Comparison of ENCODE assay signal across 8 cellular contexts in the genomic region with DNA sequence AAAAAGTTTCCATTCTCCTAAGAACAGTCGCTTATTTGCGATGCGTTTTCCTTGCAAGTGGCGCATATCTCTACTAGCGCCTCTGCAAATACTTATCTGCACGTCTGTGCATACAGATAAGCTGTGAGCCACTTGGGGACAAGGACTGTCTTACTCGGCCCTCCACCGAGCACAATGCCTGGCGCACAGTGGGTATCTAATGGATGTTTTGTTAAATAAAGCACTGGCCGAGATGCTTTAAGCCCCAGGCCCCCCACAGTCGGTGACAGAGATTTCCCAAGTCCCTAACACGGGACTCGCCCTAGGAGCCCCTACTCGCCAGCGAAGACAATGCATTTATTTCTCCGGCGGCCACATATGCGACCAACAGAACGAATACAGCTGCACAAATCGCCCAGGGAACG. TPM values are rescaled to one million over a fixed set of nuclear protein-coding genes. Genes with fewer than 3 reads are reported as not detected.
DNase-seq lines count a peak whose midpoint lies in the region; ATAC-seq, FAIRE-seq and TF ChIP-seq lines count a peak whose summit lies in the region.

No MANE protein-coding gene starts in this region.

- dilution Hi-C loops in mammary epithelial cell (cut with HindIII; ENCODE audit: low sequenced_read_pairs) (no loop called here), keratinocyte (cut with MboI; ENCODE audit: extremely low pct_ligation_motif_present, low sequenced_read_pairs) (no loop called here)

- H3K9me3 Mint-ChIP-seq in CD4-positive, alpha-beta memory T cell, result no peaks in the 10 kb centered on the region
- no peaks in the 10 kb centered on the region for H3K9me3 Mint-ChIP-seq in stimulated activated effector memory CD8-positive, alpha-beta T cell treated with anti-CD3 and anti-CD28 coated beads, Interleukin-12 subunit alpha, Interleukin-12 subunit beta, amount 100 ng/mL, for 72 hours

- peak; percentile 29 for ATAC-seq in GM18861 (IDR thresholded peaks at IDR 0.05; ENCODE audit: unreplicated experiment)
- peak; percentile 16 for ATAC-seq in HG03039 (IDR thresholded peaks at IDR 0.05; ENCODE audit: unreplicated experiment)
- peak; percentile 60 for ATAC-seq in stimulated activated effector memory CD8-positive, alpha-beta T cell treated with anti-CD3 and anti-CD28 coated beads, Interleukin-12 subunit alpha, Interleukin-12 subunit beta, amount 100 ng/mL, for 72 hours

- H3K9me1 ChIP-seq in keratinocyte (ENCODE audit: control insufficient read depth, extremely low read depth, insufficient read depth, low read length), result no peaks in the 10 kb centered on the region

- peaks cover 19% of the 10 kb centered on the region for H3K4me1 ChIP-seq in CD4-positive, alpha-beta memory T cell (ENCODE audit: insufficient read depth, low read length)
- H3K4me1 ChIP-seq in NT2/D1 (ENCODE audit: insufficient read depth, insufficient read length) (no peaks in the 10 kb centered on the region), mammary epithelial cell (ENCODE audit: insufficient read depth, low read length) (peaks cover 5% of the 10 kb centered on the region), keratinocyte (ENCODE audit: control insufficient read depth, extremely low read depth, insufficient read depth, low read length) (no peaks in the 10 kb centered on the region)

- H3K4me2 ChIP-seq in mammary epithelial cell (ENCODE audit: insufficient read depth, low read depth, low read length) (peak overlapping the region; percentile 81), keratinocyte (ENCODE audit: control insufficient read depth, extremely low read depth, insufficient read depth, low read depth, low read length) (peak overlapping the region; percentile 86)

- H3K4me3 Mint-ChIP-seq in CD4-positive, alpha-beta memory T cell, result peak overlapping the region; percentile 90 to 99 (median 97)
- H3K4me3 Mint-ChIP-seq in stimulated activated effector memory CD8-positive, alpha-beta T cell treated with anti-CD3 and anti-CD28 coated beads, Interleukin-12 subunit alpha, Interleukin-12 subunit beta, amount 100 ng/mL, for 72 hours, result peak overlapping the region; percentile 90

- FAIRE-seq in keratinocyte (lab: Jason Lieb, UNC), result no peak

- H3K27ac ChIP-seq in CD4-positive, alpha-beta memory T cell (ENCODE audit: low read depth, low read length), result peak overlapping the region; percentile 46
- H3K27ac ChIP-seq in mammary epithelial cell (ENCODE audit: insufficient read depth, low read depth, low read length) (peak overlapping the region; percentile 3), keratinocyte (ENCODE audit: control insufficient read depth, insufficient read depth, low read length) (no peak overlapping the region)

- CTCF ChIA-PET in CD4-positive, alpha-beta memory T cell (lab: Charles Lee; ENCODE audit: partially characterized antibody), result interaction anchor here (0.6 kb wide), 1 partner anchor 573 kb away, joined by 3 read pairs; no protein-coding TSS in a partner anchor
- CTCF ChIA-PET in mammary epithelial cell (lab: Charles Lee; ENCODE audit: low non-redundant PET), result no interaction called here

- H3K9me3 ChIP-seq in CD4-positive, alpha-beta memory T cell (ENCODE audit: control insufficient read depth in 1 of 2, low read length in 2 of 2), result no peaks in the 10 kb centered on the region
- H3K9me3 ChIP-seq in NT2/D1 (ENCODE audit: insufficient read depth, low read length) (peaks cover 18% of the 10 kb centered on the region; the same call in 1 of the 2 replicates), mammary epithelial cell (replicated peaks; ENCODE audit: insufficient read depth, low read length) (no peaks in the 10 kb centered on the region), keratinocyte (ENCODE audit: control insufficient read depth, low read depth, low read length) (no peaks in the 10 kb centered on the region)

- H2AFZ ChIP-seq in mammary epithelial cell (ENCODE audit: low read depth, low read length), result peak overlapping the region; percentile 92
- peak overlapping the region; percentile 92 for H2AFZ ChIP-seq in keratinocyte (ENCODE audit: control insufficient read depth, low read length)

- in situ Hi-C loops in mammary epithelial cell (cut with MboI; ENCODE audit: low sequenced_read_pairs in 2 of 2), result no loop called here

- H3K79me2 ChIP-seq in mammary epithelial cell (ENCODE audit: insufficient read depth, low read length) (peaks cover 8% of the 10 kb centered on the region), keratinocyte (ENCODE audit: control insufficient read depth, insufficient read depth, low read length) (no peaks in the 10 kb centered on the region)

- BruUV-seq in mammary epithelial cell (replicated peaks; lab: Mats Ljungman, UMichigan), result TSS peak; percentile 38

- peaks cover 13 to 25% (median 16%) of the 10 kb centered on the region in 4 donors for H3K4me1 Mint-ChIP-seq in CD4-positive, alpha-beta memory T cell
- H3K4me1 Mint-ChIP-seq in stimulated activated effector memory CD8-positive, alpha-beta T cell treated with anti-CD3 and anti-CD28 coated beads, Interleukin-12 subunit alpha, Interleukin-12 subunit beta, amount 100 ng/mL, for 72 hours, result peaks cover 11% of the 10 kb centered on the region

- H3K9ac ChIP-seq in NT2/D1 (ENCODE audit: insufficient read length, low read depth), result peak overlapping the region; percentile 73
- H3K9ac ChIP-seq in mammary epithelial cell (ENCODE audit: insufficient read depth, low read length), result peak overlapping the region; percentile 31
- peak overlapping the region; percentile 61 for H3K9ac ChIP-seq in keratinocyte (ENCODE audit: control insufficient read depth, extremely low read depth, insufficient read depth, low read length)

- intact Hi-C loops in CD4-positive, alpha-beta memory T cell (cut with micrococcal nuclease), result loop anchor here (1.0 kb wide), 3 partner anchors 43 to 666 kb away; a partner anchor contains a TSS
- intact Hi-C loops in mammary epithelial cell (cut with micrococcal nuclease), result loop anchor here (5.0 kb wide), 1 partner anchor 94 kb away; a partner anchor contains a TSS

- TF ChIP-seq CTCF in mammary epithelial cell (conservative IDR thresholded peaks at IDR 0.05 in 1 of 2, IDR thresholded peaks at IDR 0.05 in 1 of 2; ENCODE audit: extremely low read depth in 1 of 2, insufficient read depth in 1 of 2, low read depth in 1 of 2, low read length in 2 of 2), result no peak
- no peak for TF ChIP-seq CTCF in keratinocyte (optimal IDR thresholded peaks at IDR 0.05 in 1 of 3, IDR thresholded peaks at IDR 0.05 in 1 of 3, conservative IDR thresholded peaks at IDR 0.05 in 1 of 3; ENCODE audit: extremely low read depth in 1 of 3, insufficient read depth in 2 of 3, low read length in 3 of 3)

- no peaks in the 10 kb centered on the region for H3K36me3 ChIP-seq in CD4-positive, alpha-beta memory T cell (ENCODE audit: insufficient read depth, low read length)
- H3K36me3 ChIP-seq in NT2/D1 (ENCODE audit: insufficient read depth, insufficient read length, low read length) (peaks cover 25% of the 10 kb centered on the region), mammary epithelial cell (ENCODE audit: insufficient read depth, low read length) (peaks cover 2% of the 10 kb centered on the region), keratinocyte (ENCODE audit: control insufficient read depth in 2 of 2, extremely low read depth in 1 of 2, insufficient read depth in 2 of 2, low read length in 2 of 2) (no peaks in the 10 kb centered on the region)

- H3K4me3 ChIP-seq in CD4-positive, alpha-beta memory T cell (ENCODE audit: low read length in 2 of 2), result peak overlapping the region; percentile 73 to 99
- H3K4me3 ChIP-seq in NT2/D1 (ENCODE audit: insufficient read length, low read depth) (peak overlapping the region; percentile 67), mammary epithelial cell (replicated peaks in 1 of 3; ENCODE audit: insufficient read depth in 1 of 3, low read depth in 2 of 3, low read length in 3 of 3) (peak overlapping the region; percentile 73 to 80 (median 79)), keratinocyte (ENCODE audit: control insufficient read depth in 2 of 3, extremely low read depth in 1 of 3, insufficient read depth in 2 of 3, low read depth in 1 of 3, low read length in 3 of 3) (peak overlapping the region; percentile 67 to 88 (median 85))

- H4K20me1 ChIP-seq in mammary epithelial cell (ENCODE audit: insufficient read depth, low read length) (no peaks in the 10 kb centered on the region), keratinocyte (ENCODE audit: control insufficient read depth, extremely low read depth, insufficient read depth, low read length) (no peaks in the 10 kb centered on the region)

- no peaks in the 10 kb centered on the region for H3K27me3 Mint-ChIP-seq in CD4-positive, alpha-beta memory T cell

- H3K36me3 Mint-ChIP-seq in CD4-positive, alpha-beta memory T cell, result peaks cover 0 to 6% of the 10 kb centered on the region in 2 donors
- H3K36me3 Mint-ChIP-seq in stimulated activated effector memory CD8-positive, alpha-beta T cell treated with anti-CD3 and anti-CD28 coated beads, Interleukin-12 subunit alpha, Interleukin-12 subunit beta, amount 100 ng/mL, for 72 hours, result peaks cover 42% of the 10 kb centered on the region

- H3K27me3 ChIP-seq in CD4-positive, alpha-beta memory T cell (ENCODE audit: insufficient read depth, low read length), result no peaks in the 10 kb centered on the region
- H3K27me3 ChIP-seq in NT2/D1 (ENCODE audit: insufficient read depth, insufficient read length) (peaks cover 6% of the 10 kb centered on the region), mammary epithelial cell (ENCODE audit: insufficient read depth, low read length) (no peaks in the 10 kb centered on the region), keratinocyte (ENCODE audit: control insufficient read depth, extremely low read depth, insufficient read depth, low read length) (no peaks in the 10 kb centered on the region)

- POLR2A ChIA-PET in CD4-positive, alpha-beta memory T cell (lab: Charles Lee; ENCODE audit: partially characterized antibody), result interaction anchor here (1.1 to 2.0 kb wide), 2 partner anchors 44 to 94 kb away, joined by 4 to 8 read pairs; a partner anchor contains a TSS

- 1% methylated on average over 17 of the region's 21 CpGs for WGBS in mammary epithelial cell (ENCODE audit: low coverage, missing lambda C conversion rate)

- H3K27ac Mint-ChIP-seq in CD4-positive, alpha-beta memory T cell, result peak overlapping the region; percentile 54 to 94 (median 93)
- peak overlapping the region; percentile 83 for H3K27ac Mint-ChIP-seq in stimulated activated effector memory CD8-positive, alpha-beta T cell treated with anti-CD3 and anti-CD28 coated beads, Interleukin-12 subunit alpha, Interleukin-12 subunit beta, amount 100 ng/mL, for 72 hours

- peak in 4 of 5 donors; percentile 27 to 53 (median 34) for DNase-seq in CD4-positive, alpha-beta memory T cell
- DNase-seq in NT2/D1 (ENCODE audit: low read depth, low spot score), result peak; percentile 71
- DNase-seq in mammary epithelial cell, result peak; percentile 16
- DNase-seq in keratinocyte (ENCODE audit: low read depth, low spot score), result no peak
- DNase-seq in stimulated activated effector memory CD8-positive, alpha-beta T cell treated with anti-CD3 and anti-CD28 coated beads, Interleukin-12 subunit alpha, Interleukin-12 subunit beta, amount 100 ng/mL, for 72 hours (ENCODE audit: low spot score in 2 of 2), result no peak
- DNase-seq in cerebellar nuclear complex (lab: John Stamatoyannopoulos, UW), result no peak

RNA-seq across cellular contexts. Expression of a gene that starts 0.5 kb away (rescaled TPM):
- total RNA-seq in CD4-positive, alpha-beta memory T cell, result 10 to 100 TPM; 20.0 to 22.8 TPM
- 10 to 100 TPM; 15.0 to 17.1 TPM for polyA plus RNA-seq in CD4-positive, alpha-beta memory T cell
- 10 to 100 TPM; 23.3 to 25.5 TPM for total RNA-seq in mammary epithelial cell
- 5.8 TPM for polyA plus RNA-seq in mammary epithelial cell
- 4.8 TPM for polyA minus RNA-seq in mammary epithelial cell
- 5.6 to 9.1 TPM (median 5.7 TPM) in 3 replicates for polyA plus RNA-seq in keratinocyte
- 4.3 TPM for polyA plus RNA-seq in keratinocyte (2011; ENCODE audit: low read depth)
- polyA plus RNA-seq in keratinocyte (2011; cell fraction: cytosol; rRNA removed), result 3.1 and 5.9 TPM in 2 replicates
- 10.1 and 12.2 TPM in 2 replicates for polyA plus RNA-seq in keratinocyte (2011; cell fraction: nucleus; rRNA removed)
- 2.4 and 7.0 TPM in 2 replicates for polyA plus RNA-seq in keratinocyte (2012; ENCODE audit: low replicate concordance)
- polyA minus RNA-seq in keratinocyte, result 2.6 to 9.9 TPM (median 2.7 TPM) in 3 replicates
- 5.2 TPM for polyA minus RNA-seq in keratinocyte (2011; cell fraction: cytosol; rRNA and poly(A)+ RNA removed)
- polyA minus RNA-seq in keratinocyte (2011; cell fraction: nucleus; rRNA and poly(A)+ RNA removed), result 7.6 and 15.7 TPM in 2 replicates

RNA-seq across cellular contexts. Expression of a gene that starts 43.6 kb away (rescaled TPM):
- total RNA-seq in CD4-positive, alpha-beta memory T cell, result 10 to 100 TPM; 32.5 to 33.0 TPM
- 10 to 100 TPM; 29.5 to 45.1 TPM for polyA plus RNA-seq in CD4-positive, alpha-beta memory T cell
- total RNA-seq in mammary epithelial cell, result 10 to 100 TPM; 11.9 to 21.2 TPM
- polyA plus RNA-seq in mammary epithelial cell (11.0 TPM), keratinocyte (10.3 to 12.9 TPM (median 12.2 TPM) in 3 replicates)
- polyA minus RNA-seq in mammary epithelial cell (15.5 TPM), keratinocyte (5.8 to 16.1 TPM (median 8.9 TPM) in 3 replicates)
- polyA plus RNA-seq in keratinocyte (2011; ENCODE audit: low read depth), result 6.4 TPM
- polyA plus RNA-seq in keratinocyte (2011; cell fraction: cytosol; rRNA removed), result 8.0 and 14.5 TPM in 2 replicates
- polyA plus RNA-seq in keratinocyte (2011; cell fraction: nucleus; rRNA removed), result 15.0 and 15.5 TPM in 2 replicates
- polyA plus RNA-seq in keratinocyte (2012; ENCODE audit: low replicate concordance), result 5.5 and 8.8 TPM in 2 replicates
- polyA minus RNA-seq in keratinocyte (2011; cell fraction: cytosol; rRNA and poly(A)+ RNA removed), result 7.7 TPM
- polyA minus RNA-seq in keratinocyte (2011; cell fraction: nucleus; rRNA and poly(A)+ RNA removed), result 7.7 and 13.0 TPM in 2 replicates

Comparison
In these comparisons a context has a peak if more than half of its experiments do, and no peak if none do; other contexts are left out.
1. DNase-seq: peak in CD4-positive, alpha-beta memory T cell (4 of 5), NT2/D1 (single experiment) and mammary epithelial cell (single experiment); none in keratinocyte (single experiment), stimulated activated effector memory CD8-positive, alpha-beta T cell treated with anti-CD3 and anti-CD28 coated beads, Interleukin-12 subunit alpha, Interleukin-12 subunit beta, amount 100 ng/mL, for 72 hours (0 of 2) and cerebellar nuclear complex (0 of 2).
2. Peak in every context shown above with its lines, with median percentiles within 50 percentile points of each other: H3K4me3 ChIP-seq, ATAC-seq and H3K9ac ChIP-seq.